In genomic region chr16:17557480-17557879, GRCh38 we compare ENCODE assay signal across 26 cellular contexts.
DNase-seq lines count a peak whose midpoint lies in the region; ATAC-seq and TF ChIP-seq lines count a peak whose summit lies in the region.
"Had no signal": no experiment of that assay in that cellular context is flagged by ENCODE, and none has a peak within 500 bp of the region (broad histone marks: within the 10 kb centered on the region; RNA-seq: fewer than 3 reads in every experiment).

No MANE protein-coding gene starts in this region.

- H3K27me3 Mint-ChIP-seq in activated CD4-positive, alpha-beta T cell treated with anti-CD3 and anti-CD28 coated beads for 36 hours = peaks cover 8% of the 10 kb centered on the region
- H3K27me3 Mint-ChIP-seq in activated naive CD4-positive, alpha-beta T cell treated with anti-CD3 and anti-CD28 coated beads for 36 hours (ENCODE audit: low read depth) = peaks cover 6% of the 10 kb centered on the region

- ATAC-seq in activated CD4-positive, alpha-beta T cell treated with anti-CD3 and anti-CD28 coated beads for 36 hours = peak; percentile 64
- ATAC-seq: Right ventricle myocardium inferior had no signal

- H3K9me3 Mint-ChIP-seq in activated CD4-positive, alpha-beta T cell treated with anti-CD3 and anti-CD28 coated beads for 36 hours (ENCODE audit: low read depth) = no peaks in the 10 kb centered on the region
- H3K9me3 Mint-ChIP-seq in activated naive CD4-positive, alpha-beta T cell treated with anti-CD3 and anti-CD28 coated beads for 36 hours = no peaks in the 10 kb centered on the region
- H3K9me3 Mint-ChIP-seq: CD4-positive, alpha-beta memory T cell had no signal

- no peaks in the 10 kb centered on the region for H3K4me1 ChIP-seq in ascending aorta
- H3K4me1 ChIP-seq: BLaER1, HAP-1, Peyer's patch had no signal

- no peak overlapping the region for H3K27ac ChIP-seq in ascending aorta
- H3K27ac ChIP-seq: 22Rv1, BLaER1, Peyer's patch had no signal

- H3K9me3 ChIP-seq in ascending aorta = no peaks in the 10 kb centered on the region
- H3K9me3 ChIP-seq: BLaER1, Caco-2, HAP-1, Peyer's patch had no signal

- peaks cover 6% of the 10 kb centered on the region for H3K4me1 Mint-ChIP-seq in activated CD4-positive, alpha-beta T cell treated with anti-CD3 and anti-CD28 coated beads for 36 hours
- peaks cover 2% of the 10 kb centered on the region for H3K4me1 Mint-ChIP-seq in activated naive CD4-positive, alpha-beta T cell treated with anti-CD3 and anti-CD28 coated beads for 36 hours (ENCODE audit: low read depth)

- no peak for TF ChIP-seq CTCF in ascending aorta (IDR thresholded peaks at IDR 0.05)

- CTCF ChIA-PET in activated CD4-positive, alpha-beta T cell treated with anti-CD3 and anti-CD28 coated beads for 36 hours (lab: Charles Lee) = interaction anchor here (0.8 to 3.7 kb wide), 6 partner anchors 14 to 446 kb away, joined by 3 to 33 read pairs (median 4); no protein-coding TSS in a partner anchor
- CTCF ChIA-PET in activated naive CD4-positive, alpha-beta T cell treated with anti-CD3 and anti-CD28 coated beads for 36 hours (lab: Charles Lee) = interaction anchor here (0.6 to 2.7 kb wide), 5 partner anchors 11 to 326 kb away, joined by 3 to 16 read pairs (median 3); no protein-coding TSS in a partner anchor

- H3K27ac Mint-ChIP-seq in activated CD4-positive, alpha-beta T cell treated with anti-CD3 and anti-CD28 coated beads for 36 hours = no peak overlapping the region
- H3K27ac Mint-ChIP-seq in activated naive CD4-positive, alpha-beta T cell treated with anti-CD3 and anti-CD28 coated beads for 36 hours = no peak overlapping the region

- no peaks in the 10 kb centered on the region for H3K27me3 ChIP-seq in ascending aorta
- H3K27me3 ChIP-seq: BLaER1, Peyer's patch had no signal

- no peak overlapping the region for H3K4me3 Mint-ChIP-seq in activated CD4-positive, alpha-beta T cell treated with anti-CD3 and anti-CD28 coated beads for 36 hours
- no peak overlapping the region for H3K4me3 Mint-ChIP-seq in activated naive CD4-positive, alpha-beta T cell treated with anti-CD3 and anti-CD28 coated beads for 36 hours
- H3K4me3 Mint-ChIP-seq: CD4-positive, alpha-beta memory T cell had no signal

- peak; percentile 23 for DNase-seq in activated CD4-positive, alpha-beta T cell treated with anti-CD3 and anti-CD28 coated beads for 36 hours
- no peak for DNase-seq in activated CD4-positive, alpha-beta T cell treated with anti-CD3 and anti-CD28 coated beads for 4 hours
- peak; percentile 5 for DNase-seq in activated naive CD4-positive, alpha-beta T cell treated with anti-CD3 and anti-CD28 coated beads for 36 hours
- DNase-seq in activated naive CD4-positive, alpha-beta T cell treated with anti-CD3 and anti-CD28 coated beads, Interleukin-2, amount 50 U/mL, for 16 hours = no peak
- DNase-seq in head of caudate nucleus (peak in 25 of 42 donors; percentile 8 to 67 (median 24)), NCI-H524 (lab: John Stamatoyannopoulos, UW) (no peak), ascending aorta (ENCODE audit: low spot score in 2 of 2) (no peak), HCEC 1CT (no peak)
- DNase-seq: ACHN, Caco-2, DMS 273 treated with DMSO at 0.1 percent for 48 hours, DND-41, Kasumi-1, NCI-H1694, NCI-H2081, NCI-H2171, NCI-H345, NCI-H524 treated with DMSO at 0.1 percent for 48 hours, NCI-H82, Peyer's patch had no signal

- H3K36me3 Mint-ChIP-seq in activated CD4-positive, alpha-beta T cell treated with anti-CD3 and anti-CD28 coated beads for 36 hours (ENCODE audit: low read depth) = no peaks in the 10 kb centered on the region
- H3K36me3 Mint-ChIP-seq in activated naive CD4-positive, alpha-beta T cell treated with anti-CD3 and anti-CD28 coated beads for 36 hours (ENCODE audit: low read depth) = no peaks in the 10 kb centered on the region
- H3K36me3 Mint-ChIP-seq: CD4-positive, alpha-beta memory T cell had no signal

- intact Hi-C loops in activated CD4-positive, alpha-beta T cell treated with anti-CD3 and anti-CD28 coated beads for 36 hours (cut with DNase I, micrococcal nuclease) = no loop called here
- intact Hi-C loops in activated naive CD4-positive, alpha-beta T cell treated with anti-CD3 and anti-CD28 coated beads for 36 hours (cut with micrococcal nuclease) = loop anchor here (10.0 kb wide), 1 partner anchor 363 kb away; no protein-coding TSS in a partner anchor
- intact Hi-C loops in head of caudate nucleus (cut with DNase I) = no loop called here
- intact Hi-C loops in ascending aorta (cut with DNase I) = no loop called here

- no peaks in the 10 kb centered on the region for H3K36me3 ChIP-seq in ascending aorta
- H3K36me3 ChIP-seq: BLaER1, HAP-1, Peyer's patch had no signal

- POLR2A ChIA-PET in activated CD4-positive, alpha-beta T cell treated with anti-CD3 and anti-CD28 coated beads for 36 hours (lab: Charles Lee) = no interaction called here

- no peak overlapping the region for H3K4me3 ChIP-seq in ascending aorta
- H3K4me3 ChIP-seq: BLaER1, GM12878, HAP-1, Peyer's patch had no signal

Comparison
In these comparisons a context has a peak if more than half of its experiments do, and no peak if none do; other contexts are left out.
1. DNase-seq: peak in activated CD4-positive, alpha-beta T cell treated with anti-CD3 and anti-CD28 coated beads for 36 hours (single experiment), activated naive CD4-positive, alpha-beta T cell treated with anti-CD3 and anti-CD28 coated beads for 36 hours (single experiment) and head of caudate nucleus (25 of 42); none in activated CD4-positive, alpha-beta T cell treated with anti-CD3 and anti-CD28 coated beads for 4 hours (0 of 2), activated naive CD4-positive, alpha-beta T cell treated with anti-CD3 and anti-CD28 coated beads, Interleukin-2, amount 50 U/mL, for 16 hours (single experiment), NCI-H524 (0 of 2), ascending aorta (0 of 2) and HCEC 1CT (single experiment).